In genomic region chr2:138110453-138111083, GRCh38 we compare ENCODE assay signal across 1 cellular context.
TF ChIP-seq lines count a peak whose summit lies in the region.

No MANE protein-coding gene starts in this region.

TF ChIP-seq in HepG2, 621 proteins besides CTCF, POLR2A, EP300 and RAD21 (continued from another document):
- TF ChIP-seq IKZF1 (IDR thresholded peaks at IDR 0.05) = no peak
- TF ChIP-seq ZNF569 (CRISPR knock-in tag; IDR thresholded peaks at IDR 0.05; ENCODE audit: borderline replicate concordance) = no peak
- no peak; the same call in 1 of the 2 replicates for TF ChIP-seq GATAD1 (CRISPR knock-in tag; IDR thresholded peaks at IDR 0.05)
- no peak for TF ChIP-seq JUND (CRISPR knock-in tag; IDR thresholded peaks at IDR 0.05)
- TF ChIP-seq ATM (IDR thresholded peaks at IDR 0.05; ENCODE audit: borderline replicate concordance) = no peak
- no peak for TF ChIP-seq ZNF704 (CRISPR knock-in tag; IDR thresholded peaks at IDR 0.05; ENCODE audit: borderline replicate concordance)
- TF ChIP-seq ZSCAN21 (CRISPR knock-in tag; IDR thresholded peaks at IDR 0.05; ENCODE audit: borderline replicate concordance) = no peak
- TF ChIP-seq SALL2 (CRISPR knock-in tag; IDR thresholded peaks at IDR 0.05) = 0 out of 2 replicates have a peak, but pooled peaks have one; percentile 4
- peak; percentile 95 for TF ChIP-seq SMARCC2 (IDR thresholded peaks at IDR 0.05)
- peak; percentile 43; the same call in 1 of the 2 replicates for TF ChIP-seq SMC3 (IDR thresholded peaks at IDR 0.05; ENCODE audit: low read length)
- TF ChIP-seq SIX1 (CRISPR knock-in tag; IDR thresholded peaks at IDR 0.05; ENCODE audit: borderline replicate concordance) = peak; percentile 57; the same call in 1 of the 2 replicates
- no peak for TF ChIP-seq DDIT3 (CRISPR knock-in tag; IDR thresholded peaks at IDR 0.05)
- TF ChIP-seq TOE1 (CRISPR knock-in tag; IDR thresholded peaks at IDR 0.05) = no peak
- TF ChIP-seq NCOA2 (CRISPR knock-in tag; IDR thresholded peaks at IDR 0.05) = peak; percentile 97
- TF ChIP-seq, protein P1, sequence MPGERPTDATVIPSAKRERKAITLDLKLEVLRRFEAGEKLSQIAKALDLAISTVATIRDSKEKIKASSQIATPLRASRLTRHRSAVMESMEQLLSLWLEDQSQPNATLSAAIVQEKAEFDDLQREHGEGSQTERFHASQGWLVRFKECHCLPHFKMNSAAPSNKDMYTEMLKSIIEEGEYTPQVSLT (CRISPR knock-in tag; IDR thresholded peaks at IDR 0.05; ENCODE audit: borderline replicate concordance, low read depth) = no peak
- TF ChIP-seq NFE2L2 (IDR thresholded peaks at IDR 0.05; ENCODE audit: low read length) = no peak; the same call in 1 of the 2 replicates
- peak; percentile 79; the same call in 1 of the 2 replicates for TF ChIP-seq ZNF414 (CRISPR knock-in tag; IDR thresholded peaks at IDR 0.05)
- no peak for TF ChIP-seq ELF1 (CRISPR knock-in tag; IDR thresholded peaks at IDR 0.05)
- TF ChIP-seq POGZ (CRISPR knock-in tag; IDR thresholded peaks at IDR 0.05) = peak; percentile 99
- no peak for TF ChIP-seq ZNF562 (CRISPR knock-in tag; IDR thresholded peaks at IDR 0.05; ENCODE audit: borderline replicate concordance)
- no peak for TF ChIP-seq HOXA9 (CRISPR knock-in tag; IDR thresholded peaks at IDR 0.05; ENCODE audit: borderline replicate concordance)
- TF ChIP-seq ZNF746 (CRISPR knock-in tag; IDR thresholded peaks at IDR 0.05) = no peak
- TF ChIP-seq GATA4 (IDR thresholded peaks at IDR 0.05; ENCODE audit: borderline replicate concordance, low read depth) = peak; percentile 95
- TF ChIP-seq ZBTB20 (CRISPR knock-in tag; IDR thresholded peaks at IDR 0.05; ENCODE audit: borderline replicate concordance, low read depth) = peak; percentile 94; the same call in 1 of the 2 replicates
- peak; percentile 68 for TF ChIP-seq FOSL2 (CRISPR knock-in tag; IDR thresholded peaks at IDR 0.05)
- TF ChIP-seq ZNF883 (CRISPR knock-in tag; IDR thresholded peaks at IDR 0.05; ENCODE audit: not compliant biosample characterization) = no peak
- TF ChIP-seq ZNF766 (CRISPR knock-in tag; IDR thresholded peaks at IDR 0.05; ENCODE audit: borderline replicate concordance) = no peak
